In genomic region chr2:222561817-222562424, GRCh38 we compare ENCODE assay signal across 8 cellular contexts.
DNase-seq lines count a peak whose midpoint lies in the region; ATAC-seq and TF ChIP-seq lines count a peak whose summit lies in the region.

No MANE protein-coding gene starts in this region.

- H3K9me3 Mint-ChIP-seq in activated naive CD4-positive, alpha-beta T cell treated with anti-CD3 and anti-CD28 coated beads, Interleukin-2, amount 10 ng/mL, durations not matched to agents 7 days and 5 days: no peaks in the 10 kb centered on the region

- H3K27me3 Mint-ChIP-seq in activated naive CD4-positive, alpha-beta T cell treated with anti-CD3 and anti-CD28 coated beads, Interleukin-2, amount 10 ng/mL, durations not matched to agents 7 days and 5 days: no peaks in the 10 kb centered on the region

- H3K9me3 ChIP-seq in heart left ventricle (no peaks in the 10 kb centered on the region), sigmoid colon (no peaks in the 10 kb centered on the region)

- H3K36me3 Mint-ChIP-seq in activated naive CD4-positive, alpha-beta T cell treated with anti-CD3 and anti-CD28 coated beads, Interleukin-2, amount 10 ng/mL, durations not matched to agents 7 days and 5 days: peaks cover 10% of the 10 kb centered on the region

- no peak overlapping the region for H3K27ac Mint-ChIP-seq in activated naive CD4-positive, alpha-beta T cell treated with anti-CD3 and anti-CD28 coated beads, Interleukin-2, amount 10 ng/mL, durations not matched to agents 7 days and 5 days

- H3K36me3 ChIP-seq in heart left ventricle: peaks cover 0 to 5% (median 0%) of the 10 kb centered on the region in 9 donors
- H3K36me3 ChIP-seq in sigmoid colon: no peaks in the 10 kb centered on the region

- whole genome bisulfite sequencing in heart left ventricle, 4 donors: 59 to 66% (median 62%) methylated on average over 6 of the region's 6 CpGs
- WGBS in sigmoid colon, 2 donors: 62 to 64% methylated on average over 6 of the region's 6 CpGs

- H3K4me1 ChIP-seq in heart left ventricle (peaks cover 0 to 11% (median 0%) of the 10 kb centered on the region in 12 donors), sigmoid colon (no peaks in the 10 kb centered on the region)

- CTCF ChIA-PET in activated naive CD4-positive, alpha-beta T cell treated with anti-CD3 and anti-CD28 coated beads, Interleukin-2, amount 10 ng/mL, durations not matched to agents 7 days and 5 days (lab: Charles Lee): interaction anchor here (0.5 to 5.6 kb wide), 16 partner anchors 9 to 1985 kb away, joined by 3 to 60 read pairs (median 3); no protein-coding TSS in a partner anchor

- peak; percentile 5 for DNase-seq in GDM1 (lab: John Stamatoyannopoulos, UW)
- DNase-seq in NCI-H526 (lab: John Stamatoyannopoulos, UW): peak; percentile 43 to 77
- peak; percentile 43 for DNase-seq in activated naive CD4-positive, alpha-beta T cell treated with anti-CD3 and anti-CD28 coated beads, Interleukin-2, amount 10 ng/mL, durations not matched to agents 7 days and 5 days
- peak in 2 of 5 donors; percentile 29 to 40 for DNase-seq in heart left ventricle
- DNase-seq in sigmoid colon: no peak
- DNase-seq in activated CD8-positive, alpha-beta memory T cell treated with anti-CD3 and anti-CD28 coated beads, Interleukin-2, amount 50 U/mL, for 48 hours: no peak

- H3K27me3 ChIP-seq in heart left ventricle (peaks cover 0 to 3% (median 0%) of the 10 kb centered on the region in 9 donors), sigmoid colon (no peaks in the 10 kb centered on the region)

- ATAC-seq in GM19463 (IDR thresholded peaks at IDR 0.05; ENCODE audit: unreplicated experiment) (peak; percentile 74), HG03439 (IDR thresholded peaks at IDR 0.05; ENCODE audit: unreplicated experiment) (peak; percentile 66), heart left ventricle (peak; percentile 38 to 83 (median 80))

- TF ChIP-seq EP300 in sigmoid colon (IDR thresholded peaks at IDR 0.05): no peak

- peak; percentile 52 to 68 (median 58) for TF ChIP-seq CTCF in heart left ventricle (IDR thresholded peaks at IDR 0.05)
- peak; percentile 32 to 69 (median 46) for TF ChIP-seq CTCF in sigmoid colon (IDR thresholded peaks at IDR 0.05)

- H3K4me3 Mint-ChIP-seq in activated naive CD4-positive, alpha-beta T cell treated with anti-CD3 and anti-CD28 coated beads, Interleukin-2, amount 10 ng/mL, durations not matched to agents 7 days and 5 days: no peak overlapping the region

- H3K4me1 Mint-ChIP-seq in activated naive CD4-positive, alpha-beta T cell treated with anti-CD3 and anti-CD28 coated beads, Interleukin-2, amount 10 ng/mL, durations not matched to agents 7 days and 5 days: no peaks in the 10 kb centered on the region

- intact Hi-C loops in heart left ventricle (cut with DNase I) (loop anchor here (1.0 to 10.0 kb wide), 7 partner anchors 243 to 507 kb away; no protein-coding TSS in a partner anchor), sigmoid colon (cut with DNase I) (loop anchor here (1.0 to 5.0 kb wide), 2 partner anchors 50 to 244 kb away; no protein-coding TSS in a partner anchor)

- TF ChIP-seq POLR2A in heart left ventricle (IDR thresholded peaks at IDR 0.05) (no peak), sigmoid colon (IDR thresholded peaks at IDR 0.05) (no peak)

- H3K4me3 ChIP-seq in heart left ventricle (no peak overlapping the region), sigmoid colon (no peak overlapping the region)

- H3K27ac ChIP-seq in heart left ventricle: no peak overlapping the region
- no peak overlapping the region for H3K27ac ChIP-seq in sigmoid colon

Comparison
In these comparisons a context has a peak if more than half of its experiments do, and no peak if none do; other contexts are left out.
1. DNase-seq: peak in GDM1 (single experiment), NCI-H526 (2 of 2) and activated naive CD4-positive, alpha-beta T cell treated with anti-CD3 and anti-CD28 coated beads, Interleukin-2, amount 10 ng/mL, durations not matched to agents 7 days and 5 days (single experiment); none in sigmoid colon (single experiment) and activated CD8-positive, alpha-beta memory T cell treated with anti-CD3 and anti-CD28 coated beads, Interleukin-2, amount 50 U/mL, for 48 hours (single experiment).
2. Peak in every context shown above with its lines, with median percentiles within 50 percentile points of each other: ATAC-seq.